In the genomic region with DNA sequence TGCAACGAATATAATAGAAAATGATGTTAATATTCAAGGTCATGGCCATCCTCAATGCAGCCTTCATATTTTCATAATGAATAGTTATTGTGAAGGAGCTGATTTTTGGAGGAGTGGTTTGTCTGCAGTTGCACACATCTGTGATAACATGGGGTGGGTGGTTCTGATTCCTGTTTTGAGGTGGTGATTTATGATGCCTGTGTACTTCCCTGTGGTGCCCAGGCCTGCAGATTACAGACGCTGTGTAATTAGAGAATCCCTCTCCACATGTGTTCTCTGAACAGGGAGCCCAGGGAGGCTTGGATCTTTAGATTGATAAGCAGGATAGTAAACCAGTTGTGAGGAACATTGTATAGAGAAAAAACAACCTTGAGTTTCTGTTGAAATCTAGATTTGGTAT, we compare ENCODE assay signal across 17 cellular contexts.
DNase-seq lines count a peak whose midpoint lies in the region.
"Had no signal": no experiment of that assay in that cellular context is flagged by ENCODE, and none has a peak within 500 bp of the region (broad histone marks: within the 10 kb centered on the region; RNA-seq: fewer than 3 reads in every experiment).

No MANE protein-coding gene starts in this region.

- H3K27ac ChIP-seq in substantia nigra (ENCODE audit: low read depth, low read length, poor library complexity, severe bottlenecking), result peak overlapping the region; percentile 51
- H3K27ac ChIP-seq: left lung, testis had no signal

- no peaks in the 10 kb centered on the region for H3K4me1 ChIP-seq in HAP-1

- in situ Hi-C loops in HAP-1 (cut with MboI; ENCODE audit: low sequenced_read_pairs), result no loop called here

- H3K4me3 ChIP-seq in HAP-1, result no peak overlapping the region
- H3K4me3 ChIP-seq: left lung, testis had no signal

- no peaks in the 10 kb centered on the region for H3K9me3 ChIP-seq in HAP-1
- H3K9me3 ChIP-seq: left lung, testis had no signal

- DNase-seq in NCI-H2081 (lab: John Stamatoyannopoulos, UW) (peak; percentile 58 to 82), NCI-H2081 treated with DMSO at 0.1 percent for 48 hours (lab: John Stamatoyannopoulos, UW) (no peak), NCI-H2171 treated with DMSO at 0.1 percent for 48 hours (lab: John Stamatoyannopoulos, UW) (peak; percentile 85), amniotic epithelial cell (ENCODE audit: low read depth) (peak; percentile 28), substantia nigra (lab: John Stamatoyannopoulos, UW) (no peak), GM19238 (ENCODE audit: insufficient read length, low spot score) (no peak), DMS153 treated with DMSO at 0.1 percent for 48 hours (lab: John Stamatoyannopoulos, UW; ENCODE audit: unreplicated experiment) (no peak), HAP-1 (ENCODE audit: low spot score in 2 of 2) (no peak)
- DNase-seq: activated CD8-positive, alpha-beta memory T cell treated with anti-CD3 and anti-CD28 coated beads for 24 hours; activated naive CD8-positive, alpha-beta T cell treated with anti-CD3 and anti-CD28 coated beads, Interleukin-2, amount 50 U/mL, for 24 hours; Kasumi-1; left lung; NCI-H187; SHP77 treated with DMSO at 0.1 percent for 48 hours; stimulated activated CD8-positive, alpha-beta memory T cell treated with anti-CD3 and anti-CD28 coated beads, Interleukin-4, amount 100 ng/mL, for 48 hours; T-helper 17 cell; testis had no signal

- H3K36me3 ChIP-seq in HAP-1 (replicated peaks), result no peaks in the 10 kb centered on the region
- H3K36me3 ChIP-seq: left lung had no signal

- no peaks in the 10 kb centered on the region for H3K27me3 ChIP-seq in HAP-1 (ENCODE audit: low read depth)
- H3K27me3 ChIP-seq: left lung, testis had no signal

Comparison
In these comparisons a context has a peak if more than half of its experiments do, and no peak if none do; other contexts are left out.
1. DNase-seq: peak in NCI-H2081 (2 of 2), NCI-H2171 treated with DMSO at 0.1 percent for 48 hours (single experiment) and amniotic epithelial cell (single experiment); none in NCI-H2081 treated with DMSO at 0.1 percent for 48 hours (single experiment), substantia nigra (0 of 49), GM19238 (single experiment), DMS153 treated with DMSO at 0.1 percent for 48 hours (single experiment) and HAP-1 (0 of 2).